1 cellular context compared by ENCODE assay signal in genomic region chr3:159994182-159994581, GRCh38.
TF ChIP-seq lines count a peak whose summit lies in the region.

No MANE protein-coding gene starts in this region.

TF ChIP-seq in IMR-90, 13 proteins besides CTCF, POLR2A, EP300 and RAD21:
- TF ChIP-seq MAZ (IDR thresholded peaks at IDR 0.05; ENCODE audit: borderline replicate concordance, low read depth, low read length): no peak
- no peak for TF ChIP-seq SMC3 (IDR thresholded peaks at IDR 0.05; ENCODE audit: low read depth, low read length)
- TF ChIP-seq CEBPB (IDR thresholded peaks at IDR 0.05; ENCODE audit: low read depth, low read length): no peak
- TF ChIP-seq USF2 (IDR thresholded peaks at IDR 0.05; ENCODE audit: low read depth, low read length): no peak
- TF ChIP-seq ELK1 (IDR thresholded peaks at IDR 0.05; ENCODE audit: borderline replicate concordance, low read depth, low read length): no peak
- no peak for TF ChIP-seq BHLHE40 (IDR thresholded peaks at IDR 0.05; ENCODE audit: low read depth, low read length)
- no peak for TF ChIP-seq RFX5 (IDR thresholded peaks at IDR 0.05; ENCODE audit: low read depth, low read length)
- no peak for TF ChIP-seq MXI1 (IDR thresholded peaks at IDR 0.05; ENCODE audit: borderline replicate concordance, low read depth, low read length)
- no peak for TF ChIP-seq MAFK (IDR thresholded peaks at IDR 0.05; ENCODE audit: low read depth, low read length)
